In genomic region chr14:69844171-69844570, GRCh38 we compare ENCODE assay signal across 33 cellular contexts. TPM values are rescaled to one million over a fixed set of nuclear protein-coding genes. Genes with fewer than 3 reads are reported as not detected.
DNase-seq lines count a peak whose midpoint lies in the region; ATAC-seq, FAIRE-seq and TF ChIP-seq lines count a peak whose summit lies in the region.
"Had no signal": no experiment of that assay in that cellular context is flagged by ENCODE, and none has a peak within 500 bp of the region (broad histone marks: within the 10 kb centered on the region; RNA-seq: fewer than 3 reads in every experiment).

No MANE protein-coding gene starts in this region.

- TF ChIP-seq CTCF in HepG2 (CRISPR knock-in tag; IDR thresholded peaks at IDR 0.05) (no peak), right lobe of liver (IDR thresholded peaks at IDR 0.05) (no peak), neural progenitor cell (IDR thresholded peaks at IDR 0.05) (no peak), osteocyte (IDR thresholded peaks at IDR 0.05) (no peak)

- TF ChIP-seq POLR2A in HepG2 (IDR thresholded peaks at IDR 0.05; ENCODE audit: insufficient read depth in 1 of 2, low read depth in 2 of 2, low read length in 2 of 2) (no peak), right lobe of liver (IDR thresholded peaks at IDR 0.05) (no peak)

- BruUV-seq in HepG2 (replicated peaks; lab: Mats Ljungman, UMichigan) = no TSS peak

- no peak for DNase-seq in HepG2 (ENCODE audit: low spot score)
- DNase-seq in right lobe of liver = no peak
- peak; percentile 53 for DNase-seq in NCI-H446 treated with DMSO at 0.1 percent for 48 hours (lab: John Stamatoyannopoulos, UW)
- DNase-seq in neural progenitor cell (ENCODE audit: low spot score) = no peak
- peak; percentile 62 for DNase-seq in osteocyte (ENCODE audit: extremely low spot score, unreplicated experiment)
- no peak for DNase-seq in cardiac septum (ENCODE audit: low spot score)
- DNase-seq: 8988T; ACHN; BE2C; C1 segment of cervical spinal cord; CD4-positive, alpha-beta memory T cell; CD4-positive, CD25-positive, alpha-beta regulatory T cell; CD8-positive, alpha-beta memory T cell; COR-L47; DMS 273 treated with DMSO at 0.1 percent for 48 hours; DMS153; DMS53; DMS79; DND-41; EL; GDM1 had no signal

- H3K27me3 ChIP-seq in HepG2 (ENCODE audit: control insufficient read depth in 1 of 2, insufficient read depth in 2 of 2, low read length in 2 of 2) (peaks cover 0 to 4% of the 10 kb centered on the region in 2 experiments; a peak in 1 of 5 replicates), right lobe of liver (no peaks in the 10 kb centered on the region), neural progenitor cell (no peaks in the 10 kb centered on the region)
- H3K27me3 ChIP-seq: BLaER1 had no signal

- H3K27ac ChIP-seq in HepG2 (ENCODE audit: extremely low read length, insufficient read depth, low read length) (no peak overlapping the region), right lobe of liver (no peak overlapping the region), neural progenitor cell (peak overlapping the region; percentile 98)
- H3K27ac ChIP-seq: BLaER1 had no signal

- H3K9me3 Mint-ChIP-seq in neural progenitor cell (no peaks in the 10 kb centered on the region), osteocyte (ENCODE audit: unreplicated experiment) (no peaks in the 10 kb centered on the region)
- H3K9me3 Mint-ChIP-seq: CD14-positive monocyte; CD4-positive, alpha-beta memory T cell; CD8-positive, alpha-beta memory T cell had no signal

- H3K27me3 Mint-ChIP-seq in neural progenitor cell (ENCODE audit: insufficient read depth, low read depth) (peaks cover 19% of the 10 kb centered on the region), osteocyte (ENCODE audit: unreplicated experiment) (peaks cover 8% of the 10 kb centered on the region)

- no peak overlapping the region for H2AFZ ChIP-seq in HepG2 (ENCODE audit: low read length)
- H2AFZ ChIP-seq in neural progenitor cell (replicated peaks) = no peak overlapping the region

- TF ChIP-seq EP300 in HepG2 (IDR thresholded peaks at IDR 0.05; ENCODE audit: low read depth in 2 of 2, low read length in 2 of 2) = no peak
- no peak for TF ChIP-seq EP300 in HepG2 (CRISPR knock-in tag; IDR thresholded peaks at IDR 0.05; ENCODE audit: borderline replicate concordance)

- in situ Hi-C loops in HepG2 (cut with HindIII; ENCODE audit: extremely low pct_ligation_motif_present, low pct_unique_long_range_greater_than_20kb) = no loop called here

- peaks cover 42% of the 10 kb centered on the region for H3F3A ChIP-seq in neural progenitor cell (ENCODE audit: low read depth)

- H3K4me1 ChIP-seq in HepG2 (ENCODE audit: insufficient read depth, low read length) (peaks cover 97% of the 10 kb centered on the region), right lobe of liver (peaks cover 0 to 12% (median 2%) of the 10 kb centered on the region in 4 donors), neural progenitor cell (peaks cover 54% of the 10 kb centered on the region)
- H3K4me1 ChIP-seq: BE2C had no signal

- H4K20me1 ChIP-seq in HepG2 (ENCODE audit: insufficient read depth, low read length) (no peaks in the 10 kb centered on the region), neural progenitor cell (ENCODE audit: low read depth) (no peaks in the 10 kb centered on the region)
- H4K20me1 ChIP-seq: BLaER1 had no signal

- H3K27ac Mint-ChIP-seq in neural progenitor cell (no peak overlapping the region), osteocyte (ENCODE audit: unreplicated experiment) (no peak overlapping the region)
- H3K27ac Mint-ChIP-seq: CD14-positive monocyte; CD4-positive, CD25-positive, alpha-beta regulatory T cell; CD8-positive, alpha-beta memory T cell had no signal

- H3K4me3 ChIP-seq in HepG2 (replicated peaks in 1 of 3; ENCODE audit: insufficient read depth in 1 of 3, low read depth in 2 of 3, low read length in 3 of 3) (no peak overlapping the region), right lobe of liver (no peak overlapping the region), neural progenitor cell (no peak overlapping the region)
- H3K4me3 ChIP-seq: BLaER1, GM12878 had no signal

- H3K4me2 ChIP-seq in HepG2 (ENCODE audit: low read depth, low read length) = no peak overlapping the region
- no peak overlapping the region for H3K4me2 ChIP-seq in neural progenitor cell
- H3K4me2 ChIP-seq: BLaER1 had no signal

- CTCF ChIA-PET in HepG2 (lab: Yijun Ruan, JAX; ENCODE audit: low intra/inter-chr PET ratio, low total read pairs) = no interaction called here

- no peak for FAIRE-seq in HepG2 (lab: Jason Lieb, UNC)
- FAIRE-seq: A204.1, GM12878, GM12892, GM18507 had no signal

- WGBS in HepG2 (ENCODE audit: low lambda C conversion rate) = 91% methylated on average over 2 of the region's 2 CpGs
- WGBS in right lobe of liver (ENCODE audit: insufficient coverage, low coverage, low lambda C conversion rate, missing lambda C conversion rate) = 89% methylated on average over 2 of the region's 2 CpGs

- no peak for TF ChIP-seq RAD21 in HepG2 (CRISPR knock-in tag; IDR thresholded peaks at IDR 0.05)

- H3K9me3 ChIP-seq in HepG2 (ENCODE audit: low read length) (no peaks in the 10 kb centered on the region), right lobe of liver (no peaks in the 10 kb centered on the region), neural progenitor cell (ENCODE audit: low read depth) (no peaks in the 10 kb centered on the region)
- H3K9me3 ChIP-seq: BE2C, BLaER1 had no signal

- H3K4me1 Mint-ChIP-seq in neural progenitor cell = peaks cover 21% of the 10 kb centered on the region
- H3K4me1 Mint-ChIP-seq in osteocyte (ENCODE audit: unreplicated experiment) = no peaks in the 10 kb centered on the region
- H3K4me1 Mint-ChIP-seq: CD14-positive monocyte; CD4-positive, alpha-beta memory T cell; CD4-positive, CD25-positive, alpha-beta regulatory T cell; CD8-positive, alpha-beta memory T cell had no signal

- no peaks in the 10 kb centered on the region for H3K36me3 Mint-ChIP-seq in neural progenitor cell
- no peaks in the 10 kb centered on the region for H3K36me3 Mint-ChIP-seq in osteocyte (ENCODE audit: unreplicated experiment)
- H3K36me3 Mint-ChIP-seq: CD14-positive monocyte; CD4-positive, alpha-beta memory T cell; CD4-positive, CD25-positive, alpha-beta regulatory T cell; CD8-positive, alpha-beta memory T cell had no signal

- ATAC-seq in HepG2 (no peak), right lobe of liver (no peak), HG03097 (IDR thresholded peaks at IDR 0.05; ENCODE audit: low FRiP score, unreplicated experiment) (no peak), HG03108 (IDR thresholded peaks at IDR 0.05; ENCODE audit: unreplicated experiment) (no peak)
- ATAC-seq: GM12878 had no signal

- H3K79me2 ChIP-seq in HepG2 (ENCODE audit: insufficient read depth, low read length) (no peaks in the 10 kb centered on the region), neural progenitor cell (ENCODE audit: low read depth) (no peaks in the 10 kb centered on the region)

- H3K36me3 ChIP-seq in HepG2 (replicated peaks in 1 of 2; ENCODE audit: control insufficient read depth in 1 of 2, insufficient read depth in 2 of 2, low read length in 2 of 2) (no peaks in the 10 kb centered on the region), right lobe of liver (no peaks in the 10 kb centered on the region), neural progenitor cell (no peaks in the 10 kb centered on the region)
- H3K36me3 ChIP-seq: BE2C, BLaER1 had no signal

- POLR2A ChIA-PET in HepG2 (lab: Yijun Ruan, JAX) = interaction anchor here (0.9 kb wide), 1 partner anchor 36 kb away, joined by 3 read pairs; the partner anchor contains the start of gene SMOC1

- H3K9ac ChIP-seq in HepG2 (ENCODE audit: insufficient read depth, low read depth, low read length) = no peak overlapping the region
- no peak overlapping the region for H3K9ac ChIP-seq in neural progenitor cell
- H3K9ac ChIP-seq: BLaER1 had no signal

- H3K4me3 Mint-ChIP-seq in neural progenitor cell = no peak overlapping the region
- H3K4me3 Mint-ChIP-seq in osteocyte (ENCODE audit: unreplicated experiment) = no peak overlapping the region
- H3K4me3 Mint-ChIP-seq: CD14-positive monocyte; CD4-positive, alpha-beta memory T cell; CD4-positive, CD25-positive, alpha-beta regulatory T cell; CD8-positive, alpha-beta memory T cell had no signal

- intact Hi-C loops in HepG2 (cut with micrococcal nuclease; ENCODE audit: unreplicated experiment) = no loop called here
- intact Hi-C loops in right lobe of liver (cut with DNase I) = no loop called here
- intact Hi-C loops in cardiac septum (cut with DNase I) = no loop called here

RNA-seq across cellular contexts. Expression of gene SMOC1, which starts 35.0 kb away (rescaled TPM):
- total RNA-seq in HepG2 (2016; rRNA removed; fragmentation: Illumina TruSeq; extraction: Trizol) (7.3 and 17.8 TPM in 2 replicates), right lobe of liver (10 to 100 TPM; 22.3 to 88.5 (median 45.4) TPM), neural progenitor cell (ENCODE audit: low replicate concordance) (89.3 and 158 TPM in 2 replicates), osteocyte (1.4 and 2.0 TPM in 2 replicates), cardiac septum (0.22 TPM)
- total RNA-seq in HepG2 (2016; cell fraction: cytosol; rRNA removed; fragmentation: Illumina TruSeq; extraction: Trizol; ENCODE audit: low read depth) = 9.0 and 10.2 TPM in 2 replicates
- 6.2 and 18.0 TPM in 2 replicates for total RNA-seq in HepG2 (2016; cell fraction: insoluble cytoplasmic fraction; rRNA removed; fragmentation: Illumina TruSeq; extraction: Trizol)
- total RNA-seq in HepG2 (2016; cell fraction: membrane; rRNA removed; fragmentation: Illumina TruSeq; extraction: Trizol) = 6.9 and 8.3 TPM in 2 replicates
- 20.7 and 28.1 TPM in 2 replicates for total RNA-seq in HepG2 (2016; cell fraction: nucleus; rRNA removed; fragmentation: Illumina TruSeq; extraction: Trizol)
- 35.6 and 42.1 TPM in 2 replicates for polyA plus RNA-seq in HepG2 (2011; rRNA removed)
- 32.2 and 39.1 TPM in 2 replicates for polyA plus RNA-seq in HepG2 (2011; cell fraction: cytosol; rRNA removed)
- 47.2 and 50.5 TPM in 2 replicates for polyA plus RNA-seq in HepG2 (2011; cell fraction: nucleus; rRNA removed)
- polyA plus RNA-seq in HepG2 (2012) = 31.2 and 40.4 TPM in 2 replicates
- 2.0 and 2.9 TPM in 2 replicates for polyA plus RNA-seq in HepG2 (2016; cell fraction: cytosol; fragmentation: Illumina TruSeq; extraction: Trizol; ENCODE audit: low read depth)
- 11.7 and 14.0 TPM in 2 replicates for polyA plus RNA-seq in HepG2 (2016; cell fraction: insoluble cytoplasmic fraction; fragmentation: Illumina TruSeq; extraction: Trizol; ENCODE audit: low read depth)
- 3.9 TPM in 2 replicates for polyA plus RNA-seq in HepG2 (2016; cell fraction: membrane; fragmentation: Illumina TruSeq; extraction: Trizol; ENCODE audit: low read depth)
- 47.9 and 54.1 TPM in 2 replicates for polyA plus RNA-seq in HepG2 (2016; cell fraction: nucleus; fragmentation: Illumina TruSeq; extraction: Trizol; ENCODE audit: insufficient read depth, low read depth)
- 31.7 and 106 TPM in 2 replicates for polyA minus RNA-seq in HepG2 (2011; rRNA and poly(A)+ RNA removed; ENCODE audit: low replicate concordance)
- 26.9 and 29.0 TPM in 2 replicates for polyA minus RNA-seq in HepG2 (2011; cell fraction: cytosol; rRNA and poly(A)+ RNA removed)
- 31.0 and 31.3 TPM in 2 replicates for polyA minus RNA-seq in HepG2 (2011; cell fraction: nucleus; rRNA and poly(A)+ RNA removed)
- total RNA-seq: A673; CD4-positive, alpha-beta memory T cell; CD4-positive, CD25-positive, alpha-beta regulatory T cell; CD8-positive, alpha-beta memory T cell; G401 had no signal
- polyA plus RNA-seq: CD14-positive monocyte; CD4-positive, alpha-beta memory T cell; CD4-positive, CD25-positive, alpha-beta regulatory T cell; CD8-positive, alpha-beta memory T cell had no signal

RNA-seq across cellular contexts. Expression of gene SLC10A1, which starts 47.1 kb away (rescaled TPM):
- total RNA-seq in HepG2 (2016; rRNA removed; fragmentation: Illumina TruSeq; extraction: Trizol) (not detected in 2 replicates), right lobe of liver (100 to 1,000 TPM in 3 of 6 experiments, 10 to 100 TPM in 3; 61.5 to 260 (median 105) TPM), neural progenitor cell (ENCODE audit: low replicate concordance) (not detected in 2 replicates), osteocyte (not detected in 2 replicates), cardiac septum (not detected)
- not detected in 2 replicates for total RNA-seq in HepG2 (2016; cell fraction: cytosol; rRNA removed; fragmentation: Illumina TruSeq; extraction: Trizol; ENCODE audit: low read depth)
- total RNA-seq in HepG2 (2016; cell fraction: insoluble cytoplasmic fraction; rRNA removed; fragmentation: Illumina TruSeq; extraction: Trizol) = not detected in 2 replicates
- not detected in 2 replicates for total RNA-seq in HepG2 (2016; cell fraction: membrane; rRNA removed; fragmentation: Illumina TruSeq; extraction: Trizol)
- total RNA-seq in HepG2 (2016; cell fraction: nucleus; rRNA removed; fragmentation: Illumina TruSeq; extraction: Trizol) = not detected in 2 replicates
- polyA plus RNA-seq in HepG2 (2011; rRNA removed) = 0.17 and 0.18 TPM in 2 replicates
- 0.09 and 0.22 TPM in 2 replicates for polyA plus RNA-seq in HepG2 (2011; cell fraction: cytosol; rRNA removed)
- 0.16 TPM in 1 of 2 replicates, not detected in the other for polyA plus RNA-seq in HepG2 (2011; cell fraction: nucleus; rRNA removed)
- polyA plus RNA-seq in HepG2 (2012) = 0.12 and 0.30 TPM in 2 replicates
- polyA plus RNA-seq in HepG2 (2016; cell fraction: cytosol; fragmentation: Illumina TruSeq; extraction: Trizol; ENCODE audit: low read depth) = not detected in 2 replicates
- polyA plus RNA-seq in HepG2 (2016; cell fraction: insoluble cytoplasmic fraction; fragmentation: Illumina TruSeq; extraction: Trizol; ENCODE audit: low read depth) = not detected in 2 replicates
- polyA plus RNA-seq in HepG2 (2016; cell fraction: membrane; fragmentation: Illumina TruSeq; extraction: Trizol; ENCODE audit: low read depth) = not detected in 2 replicates
- not detected in 2 replicates for polyA plus RNA-seq in HepG2 (2016; cell fraction: nucleus; fragmentation: Illumina TruSeq; extraction: Trizol; ENCODE audit: insufficient read depth, low read depth)
- not detected in 2 replicates for polyA minus RNA-seq in HepG2 (2011; rRNA and poly(A)+ RNA removed; ENCODE audit: low replicate concordance)
- not detected in 2 replicates for polyA minus RNA-seq in HepG2 (2011; cell fraction: cytosol; rRNA and poly(A)+ RNA removed)
- polyA minus RNA-seq in HepG2 (2011; cell fraction: nucleus; rRNA and poly(A)+ RNA removed) = not detected in 2 replicates
- total RNA-seq: A673; CD4-positive, alpha-beta memory T cell; CD4-positive, CD25-positive, alpha-beta regulatory T cell; CD8-positive, alpha-beta memory T cell; Daoy; G401; GM12878 had no signal
- polyA plus RNA-seq: AG04450; CD4-positive, alpha-beta memory T cell; CD8-positive, alpha-beta memory T cell had no signal

Comparison
In these comparisons a context has a peak if more than half of its experiments do, and no peak if none do; other contexts are left out.
1. RNA of gene SLC10A1, which starts 47.1 kb away (total RNA-seq): 61.5 to 260 TPM in right lobe of liver; not detected in HepG2, not detected in neural progenitor cell, not detected in osteocyte and not detected in cardiac septum (single experiment); every median in the first group is over 10 times any median in the second.
2. DNase-seq: peak in NCI-H446 treated with DMSO at 0.1 percent for 48 hours (single experiment) and osteocyte (single experiment); none in HepG2 (single experiment), right lobe of liver (0 of 3), neural progenitor cell (single experiment) and cardiac septum (single experiment).